In the genomic region with DNA sequence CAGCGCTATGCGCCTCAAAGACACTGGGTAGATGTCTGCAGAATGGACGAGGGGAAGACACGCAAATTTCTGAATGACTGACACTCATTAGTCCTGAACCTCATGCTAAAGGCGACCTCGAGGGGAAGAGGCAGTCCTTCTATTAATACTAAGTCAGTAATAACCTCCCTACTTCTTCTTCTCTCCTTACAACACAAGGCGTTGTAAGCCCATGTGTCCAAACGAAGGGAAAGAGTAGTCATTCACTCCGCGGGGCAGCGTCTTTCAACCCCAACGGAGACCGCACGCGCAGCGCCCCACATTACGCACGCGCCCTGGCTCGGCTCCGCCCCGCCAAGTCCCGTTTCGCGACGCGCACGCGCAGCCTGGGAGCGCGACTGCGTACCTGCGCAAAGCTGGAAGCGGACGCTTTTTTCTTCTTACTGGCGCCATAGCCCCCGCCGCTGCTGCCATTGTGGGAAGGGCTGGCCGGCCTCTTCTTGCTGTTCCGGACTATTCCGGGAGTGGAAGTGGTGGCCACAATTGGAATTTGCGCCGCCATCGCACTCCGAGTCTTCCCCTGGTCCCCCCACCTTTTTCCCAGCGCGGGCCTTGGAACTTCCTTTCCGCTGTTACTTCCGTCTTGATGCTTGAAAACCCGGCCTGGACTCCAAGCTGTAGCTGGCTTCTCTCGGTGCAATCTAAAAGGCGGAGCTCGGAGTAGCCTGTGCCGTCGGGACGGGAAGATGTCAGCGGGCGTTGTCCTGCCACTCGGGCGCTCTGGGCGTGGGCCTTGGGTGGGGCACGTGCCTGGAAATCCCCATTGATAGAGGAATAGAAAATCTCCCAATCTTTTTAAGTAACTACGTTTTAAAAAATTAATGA, we compare ENCODE assay signal across 1 cellular context.
A peak's percentile ranks its signal among the peaks of the same experiment; 100 is the strongest.
TF ChIP-seq lines count a peak whose summit lies in the region.

TSS of gene INO80C (minus strand) at position 627 of the 864 bp plus-strand sequence. CDS start at position 541, 86 bp downstream.

TF ChIP-seq in K562, 482 proteins besides CTCF, POLR2A, EP300 and RAD21 (continued from another document and continues in another):
- TF ChIP-seq TARDBP (IDR thresholded peaks at IDR 0.05): peak; percentile 71; the same call in 1 of the 2 replicates
- TF ChIP-seq KLF6 (CRISPR knock-in tag; IDR thresholded peaks at IDR 0.05; ENCODE audit: borderline replicate concordance): 0 out of 2 replicates have a peak, but pooled peaks have one; percentile 74
- TF ChIP-seq, protein P1, sequence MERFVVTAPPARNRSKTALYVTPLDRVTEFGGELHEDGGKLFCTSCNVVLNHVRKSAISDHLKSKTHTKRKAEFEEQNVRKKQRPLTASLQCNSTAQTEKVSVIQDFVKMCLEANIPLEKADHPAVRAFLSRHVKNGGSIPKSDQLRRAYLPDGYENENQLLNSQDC (CRISPR knock-in tag; IDR thresholded peaks at IDR 0.05): no peak
- peak; percentile 93 for TF ChIP-seq ZSCAN29 (IDR thresholded peaks at IDR 0.05)
- no peak for TF ChIP-seq ZNF124 (CRISPR knock-in tag; IDR thresholded peaks at IDR 0.05)
- no peak for TF ChIP-seq SAFB2 (IDR thresholded peaks at IDR 0.05; ENCODE audit: borderline replicate concordance, low read depth, low read length, severe bottlenecking)
- TF ChIP-seq GMEB1 (CRISPR knock-in tag; IDR thresholded peaks at IDR 0.05): peak; percentile 75
- TF ChIP-seq ZNF184 (CRISPR knock-in tag; IDR thresholded peaks at IDR 0.05): no peak
- no peak for TF ChIP-seq SFPQ (IDR thresholded peaks at IDR 0.05; ENCODE audit: low read depth, low read length)
- no peak for TF ChIP-seq ZNF780A (CRISPR knock-in tag; IDR thresholded peaks at IDR 0.05)
- peak; percentile 90 for TF ChIP-seq E2F8 (IDR thresholded peaks at IDR 0.05; ENCODE audit: low read depth, partially characterized antibody)
- TF ChIP-seq RBM34 (IDR thresholded peaks at IDR 0.05; ENCODE audit: borderline replicate concordance, insufficient read depth, low read length): no peak
- peak; percentile 66; the same call in 1 of the 2 replicates for TF ChIP-seq CHCHD3 (CRISPR knock-in tag; IDR thresholded peaks at IDR 0.05)
- TF ChIP-seq PATZ1 (CRISPR knock-in tag; IDR thresholded peaks at IDR 0.05; ENCODE audit: borderline replicate concordance): no peak
- TF ChIP-seq RB1 (IDR thresholded peaks at IDR 0.05; ENCODE audit: low read depth): peak; percentile 96
- TF ChIP-seq COPS2 (conservative IDR thresholded peaks at IDR 0.05): no peak
- peak; percentile 55; the same call in 1 of the 2 replicates for TF ChIP-seq PREB (CRISPR knock-in tag; IDR thresholded peaks at IDR 0.05)
- TF ChIP-seq, protein P2, sequence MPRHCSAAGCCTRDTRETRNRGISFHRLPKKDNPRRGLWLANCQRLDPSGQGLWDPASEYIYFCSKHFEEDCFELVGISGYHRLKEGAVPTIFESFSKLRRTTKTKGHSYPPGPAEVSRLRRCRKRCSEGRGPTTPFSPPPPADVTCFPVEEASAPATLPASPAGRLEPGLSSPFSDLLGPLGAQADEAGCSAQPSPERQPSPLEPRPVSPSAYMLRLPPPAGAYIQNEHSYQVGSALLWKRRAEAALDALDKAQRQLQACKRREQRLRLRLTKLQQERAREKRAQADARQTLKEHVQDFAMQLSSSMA (CRISPR knock-in tag; IDR thresholded peaks at IDR 0.05): no peak
- TF ChIP-seq DNMT1 (IDR thresholded peaks at IDR 0.05): 0 out of 2 replicates have a peak, but pooled peaks have one; percentile 75
- TF ChIP-seq, protein P3, sequence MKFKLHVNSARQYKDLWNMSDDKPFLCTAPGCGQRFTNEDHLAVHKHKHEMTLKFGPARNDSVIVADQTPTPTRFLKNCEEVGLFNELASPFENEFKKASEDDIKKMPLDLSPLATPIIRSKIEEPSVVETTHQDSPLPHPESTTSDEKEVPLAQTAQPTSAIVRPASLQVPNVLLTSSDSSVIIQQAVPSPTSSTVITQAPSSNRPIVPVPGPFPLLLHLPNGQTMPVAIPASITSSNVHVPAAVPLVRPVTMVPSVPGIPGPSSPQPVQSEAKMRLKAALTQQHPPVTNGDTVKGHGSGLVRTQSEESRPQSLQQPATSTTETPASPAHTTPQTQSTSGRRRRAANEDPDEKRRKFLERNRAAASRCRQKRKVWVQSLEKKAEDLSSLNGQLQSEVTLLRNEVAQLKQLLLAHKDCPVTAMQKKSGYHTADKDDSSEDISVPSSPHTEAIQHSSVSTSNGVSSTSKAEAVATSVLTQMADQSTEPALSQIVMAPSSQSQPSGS (CRISPR knock-in tag; IDR thresholded peaks at IDR 0.05): no peak; the same call in 1 of the 2 replicates
- TF ChIP-seq HCFC1 (IDR thresholded peaks at IDR 0.05; ENCODE audit: low read depth, low read length): peak; percentile 77
- TF ChIP-seq ZBTB26 (CRISPR knock-in tag; IDR thresholded peaks at IDR 0.05): peak; percentile 21; the same call in 1 of the 2 replicates
- peak; percentile 96 for TF ChIP-seq POLR2H (tag; IDR thresholded peaks at IDR 0.05; ENCODE audit: low read depth)
- peak; percentile 62; the same call in 1 of the 2 replicates for TF ChIP-seq SMARCA4 (IDR thresholded peaks at IDR 0.05)
- TF ChIP-seq, protein P4, sequence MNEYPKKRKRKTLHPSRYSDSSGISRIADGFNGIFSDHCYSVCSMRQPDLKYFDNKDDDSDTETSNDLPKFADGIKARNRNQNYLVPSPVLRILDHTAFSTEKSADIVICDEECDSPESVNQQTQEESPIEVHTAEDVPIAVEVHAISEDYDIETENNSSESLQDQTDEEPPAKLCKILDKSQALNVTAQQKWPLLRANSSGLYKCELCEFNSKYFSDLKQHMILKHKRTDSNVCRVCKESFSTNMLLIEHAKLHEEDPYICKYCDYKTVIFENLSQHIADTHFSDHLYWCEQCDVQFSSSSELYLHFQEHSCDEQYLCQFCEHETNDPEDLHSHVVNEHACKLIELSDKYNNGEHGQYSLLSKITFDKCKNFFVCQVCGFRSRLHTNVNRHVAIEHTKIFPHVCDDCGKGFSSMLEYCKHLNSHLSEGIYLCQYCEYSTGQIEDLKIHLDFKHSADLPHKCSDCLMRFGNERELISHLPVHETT (CRISPR knock-in tag; conservative IDR thresholded peaks at IDR 0.05 in 1 of 2, IDR thresholded peaks at IDR 0.05 in 1 of 2): peak in 1 of 2 experiments; percentile 75; a peak in 1 of 4 replicates
- peak; percentile 38; the same call in 1 of the 2 replicates for TF ChIP-seq NR2C2 (CRISPR knock-in tag; IDR thresholded peaks at IDR 0.05)
- peak; percentile 73 for TF ChIP-seq NR2C2 (tag; IDR thresholded peaks at IDR 0.05)
- TF ChIP-seq NEUROD1 (IDR thresholded peaks at IDR 0.05; ENCODE audit: borderline replicate concordance, low read depth, low read length, partially characterized antibody): peak; percentile 100
- TF ChIP-seq, protein P5, sequence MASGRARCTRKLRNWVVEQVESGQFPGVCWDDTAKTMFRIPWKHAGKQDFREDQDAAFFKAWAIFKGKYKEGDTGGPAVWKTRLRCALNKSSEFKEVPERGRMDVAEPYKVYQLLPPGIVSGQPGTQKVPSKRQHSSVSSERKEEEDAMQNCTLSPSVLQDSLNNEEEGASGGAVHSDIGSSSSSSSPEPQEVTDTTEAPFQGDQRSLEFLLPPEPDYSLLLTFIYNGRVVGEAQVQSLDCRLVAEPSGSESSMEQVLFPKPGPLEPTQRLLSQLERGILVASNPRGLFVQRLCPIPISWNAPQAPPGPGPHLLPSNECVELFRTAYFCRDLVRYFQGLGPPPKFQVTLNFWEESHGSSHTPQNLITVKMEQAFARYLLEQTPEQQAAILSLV (tag; IDR thresholded peaks at IDR 0.05): no peak
- peak; percentile 51; the same call in 1 of the 2 replicates for TF ChIP-seq JUN (IDR thresholded peaks at IDR 0.05; ENCODE audit: borderline replicate concordance, low read depth, low read length)
- TF ChIP-seq JUN (CRISPR knock-in tag; IDR thresholded peaks at IDR 0.05; ENCODE audit: borderline replicate concordance): no peak
- TF ChIP-seq ARHGAP35 (IDR thresholded peaks at IDR 0.05; ENCODE audit: partially characterized antibody): no peak
- peak; percentile 56; the same call in 1 of the 2 replicates for TF ChIP-seq EGR1 (conservative IDR thresholded peaks at IDR 0.05)
- TF ChIP-seq ZNF41 (CRISPR knock-in tag; conservative IDR thresholded peaks at IDR 0.05): no peak
- TF ChIP-seq ZBTB1 (CRISPR knock-in tag; IDR thresholded peaks at IDR 0.05; ENCODE audit: borderline replicate concordance, low read depth): no peak
- peak; percentile 84 for TF ChIP-seq HMGN3 (IDR thresholded peaks at IDR 0.05; ENCODE audit: borderline replicate concordance, extremely low read depth, insufficient read length, low read depth, low read length)
- TF ChIP-seq SRSF9 (IDR thresholded peaks at IDR 0.05; ENCODE audit: borderline replicate concordance, low read depth, low read length): no peak
- TF ChIP-seq RBM17 (IDR thresholded peaks at IDR 0.05; ENCODE audit: borderline replicate concordance, low read depth, low read length): no peak
- TF ChIP-seq HEY1 (CRISPR knock-in tag; IDR thresholded peaks at IDR 0.05; ENCODE audit: borderline replicate concordance): no peak
- peak; percentile 65 for TF ChIP-seq FOSL1 (tag; conservative IDR thresholded peaks at IDR 0.05)
